ENCODE assay signal across 1 cellular context in the genomic region with DNA sequence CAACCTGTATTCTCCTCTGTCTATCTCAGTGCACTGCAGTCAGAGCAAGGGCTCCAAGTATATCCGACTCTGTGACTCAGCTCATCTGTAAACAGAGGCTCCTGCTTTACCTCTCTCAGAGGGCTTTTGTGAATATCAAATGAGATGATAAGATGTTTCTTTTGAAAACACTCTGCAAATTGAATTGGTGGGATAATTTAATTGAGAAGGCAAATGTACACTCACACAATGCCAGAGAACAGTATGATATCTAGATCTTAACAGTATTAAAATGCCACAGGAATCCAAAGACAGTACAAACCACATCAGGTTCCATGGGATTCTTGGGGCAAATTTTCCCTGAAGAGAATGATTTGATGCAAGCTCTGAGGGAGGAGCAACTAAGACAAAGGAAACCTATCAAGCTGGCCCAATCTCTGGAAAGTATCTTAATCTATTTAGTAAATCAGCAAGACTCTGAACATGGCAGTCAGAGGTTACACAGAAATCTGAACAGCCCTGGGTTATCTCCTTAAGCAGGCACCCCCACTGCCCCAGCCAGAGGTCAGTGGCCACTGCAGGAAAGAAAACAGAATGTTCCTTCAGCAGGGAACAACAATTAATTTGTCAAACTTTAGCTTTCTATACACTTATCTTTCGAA.
TF ChIP-seq lines count a peak whose summit lies in the region.

No MANE protein-coding gene starts in this region.

TF ChIP-seq in HepG2, 621 proteins besides CTCF, POLR2A, EP300 and RAD21:
- no peak for TF ChIP-seq NFAT5 (CRISPR knock-in tag; IDR thresholded peaks at IDR 0.05)
- no peak for TF ChIP-seq ZNF747 (CRISPR knock-in tag; IDR thresholded peaks at IDR 0.05; ENCODE audit: borderline replicate concordance)
- no peak for TF ChIP-seq HMG20A (CRISPR knock-in tag; IDR thresholded peaks at IDR 0.05; ENCODE audit: borderline replicate concordance)
- TF ChIP-seq SP4 (CRISPR knock-in tag; IDR thresholded peaks at IDR 0.05), result no peak
- TF ChIP-seq FOXA1 (IDR thresholded peaks at IDR 0.05), result no peak
- TF ChIP-seq FOXA1 (CRISPR knock-in tag; IDR thresholded peaks at IDR 0.05), result peak; percentile 22; the same call in 1 of the 2 replicates
- no peak for TF ChIP-seq NR2C2 (CRISPR knock-in tag; IDR thresholded peaks at IDR 0.05; ENCODE audit: borderline replicate concordance)
- TF ChIP-seq ZNF605 (CRISPR knock-in tag; IDR thresholded peaks at IDR 0.05), result no peak
- TF ChIP-seq CREM (IDR thresholded peaks at IDR 0.05), result 0 out of 2 replicates have a peak, but pooled peaks have one; percentile 4
- TF ChIP-seq CREM (CRISPR knock-in tag; IDR thresholded peaks at IDR 0.05), result no peak
- 0 out of 2 replicates have a peak, but pooled peaks have one; percentile 15 for TF ChIP-seq ZGPAT (CRISPR knock-in tag; IDR thresholded peaks at IDR 0.05)
- no peak for TF ChIP-seq ZNF468 (CRISPR knock-in tag; IDR thresholded peaks at IDR 0.05)
- TF ChIP-seq, protein P1, sequence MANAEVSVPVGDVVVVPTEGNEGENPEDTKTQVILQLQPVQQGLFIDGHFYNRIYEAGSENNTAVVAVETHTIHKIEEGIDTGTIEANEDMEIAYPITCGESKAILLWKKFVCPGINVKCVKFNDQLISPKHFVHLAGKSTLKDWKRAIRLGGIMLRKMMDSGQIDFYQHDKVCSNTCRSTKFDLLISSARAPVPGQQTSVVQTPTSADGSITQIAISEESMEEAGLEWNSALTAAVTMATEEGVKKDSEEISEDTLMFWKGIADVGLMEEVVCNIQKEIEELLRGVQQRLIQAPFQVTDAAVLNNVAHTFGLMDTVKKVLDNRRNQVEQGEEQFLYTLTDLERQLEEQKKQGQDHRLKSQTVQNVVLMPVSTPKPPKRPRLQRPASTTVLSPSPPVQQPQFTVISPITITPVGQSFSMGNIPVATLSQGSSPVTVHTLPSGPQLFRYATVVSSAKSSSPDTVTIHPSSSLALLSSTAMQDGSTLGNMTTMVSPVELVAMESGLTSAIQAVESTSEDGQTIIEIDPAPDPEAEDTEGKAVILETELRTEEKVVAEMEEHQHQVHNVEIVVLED (CRISPR knock-in tag; IDR thresholded peaks at IDR 0.05; ENCODE audit: borderline replicate concordance), result no peak
- TF ChIP-seq ZNF713 (CRISPR knock-in tag; IDR thresholded peaks at IDR 0.05), result no peak
- peak; percentile 53; the same call in 1 of the 2 replicates for TF ChIP-seq TBX2 (CRISPR knock-in tag; IDR thresholded peaks at IDR 0.05; ENCODE audit: borderline replicate concordance)
- TF ChIP-seq ETS1 (CRISPR knock-in tag; IDR thresholded peaks at IDR 0.05), result no peak
- TF ChIP-seq FOSL2 (CRISPR knock-in tag; IDR thresholded peaks at IDR 0.05), result peak; percentile 92
- no peak for TF ChIP-seq MED13 (CRISPR knock-in tag; IDR thresholded peaks at IDR 0.05)
- TF ChIP-seq ZFP90 (CRISPR knock-in tag; IDR thresholded peaks at IDR 0.05; ENCODE audit: borderline replicate concordance), result no peak
- 0 out of 2 replicates have a peak, but pooled peaks have one; percentile 25 for TF ChIP-seq ARID5B (CRISPR knock-in tag; IDR thresholded peaks at IDR 0.05)
- TF ChIP-seq ZBTB7B (CRISPR knock-in tag; IDR thresholded peaks at IDR 0.05), result no peak
- 0 out of 2 replicates have a peak, but pooled peaks have one; percentile 22 for TF ChIP-seq NFE2L2 (IDR thresholded peaks at IDR 0.05; ENCODE audit: low read length)
- TF ChIP-seq FOXP1 (IDR thresholded peaks at IDR 0.05), result no peak
- TF ChIP-seq FOXP1 (CRISPR knock-in tag; IDR thresholded peaks at IDR 0.05), result no peak
- 0 out of 2 replicates have a peak, but pooled peaks have one; percentile 7 for TF ChIP-seq IKZF5 (CRISPR knock-in tag; IDR thresholded peaks at IDR 0.05)
- TF ChIP-seq SOX5 (CRISPR knock-in tag; IDR thresholded peaks at IDR 0.05; ENCODE audit: borderline replicate concordance), result 0 out of 2 replicates have a peak, but pooled peaks have one; percentile 9
- TF ChIP-seq FOXA3 (CRISPR knock-in tag; IDR thresholded peaks at IDR 0.05), result peak; percentile 71
- TF ChIP-seq RCOR2 (CRISPR knock-in tag; IDR thresholded peaks at IDR 0.05), result peak; percentile 45; the same call in 1 of the 2 replicates
